Comparison of ENCODE assay signal across 12 cellular contexts in genomic region chr9:101026824-101027223, GRCh38. TPM values are rescaled to one million over a fixed set of nuclear protein-coding genes. Genes with fewer than 3 reads are reported as not detected.
DNase-seq lines count a peak whose midpoint lies in the region; ATAC-seq and TF ChIP-seq lines count a peak whose summit lies in the region.
"Had no signal": no experiment of that assay in that cellular context is flagged by ENCODE, and none has a peak within 500 bp of the region (broad histone marks: within the 10 kb centered on the region; RNA-seq: fewer than 3 reads in every experiment).

No MANE protein-coding gene starts in this region.

- intact Hi-C loops in MCF 10A (cut with micrococcal nuclease), result no loop called here

- H3K4me3 Mint-ChIP-seq in mesothelial cell of epicardium (peak overlapping the region; percentile 9), MCF 10A (ENCODE audit: unreplicated experiment) (no peak overlapping the region)
- H3K4me3 Mint-ChIP-seq in stimulated activated naive CD8-positive, alpha-beta T cell treated with anti-CD3 and anti-CD28 coated beads, Interleukin-15, amount 100 ng/mL, for 72 hours, result no peak overlapping the region

- H3K36me3 Mint-ChIP-seq in mesothelial cell of epicardium (no peaks in the 10 kb centered on the region), MCF 10A (ENCODE audit: insufficient read depth, unreplicated experiment) (no peaks in the 10 kb centered on the region)

- H3K4me3 ChIP-seq in SJCRH30 (no peak overlapping the region), foreskin fibroblast (ENCODE audit: low read depth in 1 of 2, low read length in 2 of 2) (no peak overlapping the region)
- H3K4me3 ChIP-seq: transverse colon had no signal

- no peak overlapping the region for H3K27ac ChIP-seq in SJCRH30
- H3K27ac ChIP-seq: transverse colon had no signal

- DNase-seq in ELF-1 (ENCODE audit: low read depth, low spot score), result peak; percentile 3
- peak; percentile 92 for DNase-seq in NCI-H2029 (lab: John Stamatoyannopoulos, UW)
- DNase-seq in SJCRH30, result peak; percentile 11 to 43
- DNase-seq in mesothelial cell of epicardium (ENCODE audit: low spot score in 2 of 2, unreplicated experiment in 2 of 2), result no peak
- no peak for DNase-seq in foreskin fibroblast
- DNase-seq in MCF 10A (ENCODE audit: unreplicated experiment), result no peak
- DNase-seq in stimulated activated naive CD8-positive, alpha-beta T cell treated with anti-CD3 and anti-CD28 coated beads, Interleukin-15, amount 100 ng/mL, for 72 hours, result no peak
- no peak for DNase-seq in cerebellar nuclear complex (lab: John Stamatoyannopoulos, UW)
- DNase-seq: effector memory CD4-positive, alpha-beta T cell; foreskin melanocyte; SIG-M5; transverse colon had no signal

- H3K36me3 ChIP-seq in SJCRH30, result no peaks in the 10 kb centered on the region
- H3K36me3 ChIP-seq: transverse colon had no signal

- H3K9me3 Mint-ChIP-seq in mesothelial cell of epicardium (no peaks in the 10 kb centered on the region), MCF 10A (ENCODE audit: unreplicated experiment) (no peaks in the 10 kb centered on the region)
- no peaks in the 10 kb centered on the region for H3K9me3 Mint-ChIP-seq in stimulated activated naive CD8-positive, alpha-beta T cell treated with anti-CD3 and anti-CD28 coated beads, Interleukin-15, amount 100 ng/mL, for 72 hours

- no peak overlapping the region for H3K27ac Mint-ChIP-seq in mesothelial cell of epicardium
- no peak overlapping the region for H3K27ac Mint-ChIP-seq in MCF 10A (ENCODE audit: low read depth, unreplicated experiment)
- no peak overlapping the region for H3K27ac Mint-ChIP-seq in stimulated activated naive CD8-positive, alpha-beta T cell treated with anti-CD3 and anti-CD28 coated beads, Interleukin-15, amount 100 ng/mL, for 72 hours

- peaks cover 10% of the 10 kb centered on the region for H3K4me1 ChIP-seq in SJCRH30

- no TSS peak for BruUV-seq in MCF 10A (replicated peaks; lab: Mats Ljungman, UMichigan)

- H3K27me3 ChIP-seq in SJCRH30, result peaks cover 7% of the 10 kb centered on the region; the same call in 1 of the 2 replicates

- CTCF ChIA-PET in MCF 10A (lab: Yijun Ruan, JAX), result interaction anchor here (1.6 kb wide), 1 partner anchor 425 kb away, joined by 4 read pairs; no protein-coding TSS in a partner anchor

- TF ChIP-seq CTCF in mesothelial cell of epicardium (IDR thresholded peaks at IDR 0.05; ENCODE audit: unreplicated experiment), result no peak
- TF ChIP-seq CTCF in foreskin fibroblast (IDR thresholded peaks at IDR 0.05; ENCODE audit: low read depth, low read length), result no peak
- TF ChIP-seq CTCF in MCF 10A (IDR thresholded peaks at IDR 0.05; ENCODE audit: unreplicated experiment), result no peak

- no peak for ATAC-seq in stimulated activated naive CD8-positive, alpha-beta T cell treated with anti-CD3 and anti-CD28 coated beads, Interleukin-15, amount 100 ng/mL, for 72 hours

- H3K27me3 Mint-ChIP-seq in mesothelial cell of epicardium (ENCODE audit: low read depth), result peaks cover 85% of the 10 kb centered on the region
- peaks cover 61% of the 10 kb centered on the region for H3K27me3 Mint-ChIP-seq in MCF 10A (ENCODE audit: insufficient read depth, unreplicated experiment)
- peaks cover 62% of the 10 kb centered on the region for H3K27me3 Mint-ChIP-seq in stimulated activated naive CD8-positive, alpha-beta T cell treated with anti-CD3 and anti-CD28 coated beads, Interleukin-15, amount 100 ng/mL, for 72 hours

- POLR2A ChIA-PET in MCF 10A (lab: Yijun Ruan, JAX), result no interaction called here

- H3K9me3 ChIP-seq in SJCRH30 (replicated peaks), result no peaks in the 10 kb centered on the region
- H3K9me3 ChIP-seq: transverse colon had no signal

- H3K4me1 Mint-ChIP-seq in mesothelial cell of epicardium (peaks cover 17% of the 10 kb centered on the region), MCF 10A (ENCODE audit: insufficient read depth, unreplicated experiment) (no peaks in the 10 kb centered on the region)
- H3K4me1 Mint-ChIP-seq in stimulated activated naive CD8-positive, alpha-beta T cell treated with anti-CD3 and anti-CD28 coated beads, Interleukin-15, amount 100 ng/mL, for 72 hours, result peaks cover 7% of the 10 kb centered on the region

RNA-seq across cellular contexts. Expression of gene PLPPR1, which starts 1.7 kb away (rescaled TPM):
- 0.63 and 0.93 TPM in 2 replicates for total RNA-seq in SJCRH30 (2014; rRNA removed; shearing (Covaris generic))
- 1.1 to 1.3 TPM (median 1.2 TPM) in 3 replicates for total RNA-seq in mesothelial cell of epicardium
- not detected in 2 replicates for total RNA-seq in MCF 10A (2022)

Comparison
In these comparisons a context has a peak if more than half of its experiments do, and no peak if none do; other contexts are left out.
1. DNase-seq: peak in ELF-1 (single experiment), NCI-H2029 (single experiment) and SJCRH30 (2 of 2); none in mesothelial cell of epicardium (0 of 2), foreskin fibroblast (0 of 2), MCF 10A (single experiment), stimulated activated naive CD8-positive, alpha-beta T cell treated with anti-CD3 and anti-CD28 coated beads, Interleukin-15, amount 100 ng/mL, for 72 hours (0 of 2) and cerebellar nuclear complex (0 of 2).